ENCODE assay signal across 8 cellular contexts in genomic region chr7:100428199-100428966, GRCh38.
DNase-seq lines count a peak whose midpoint lies in the region; ATAC-seq and FAIRE-seq lines count a peak whose summit lies in the region.

ZCWPW1 (minus strand) TSS chr7:100428703; CDS start chr7:100420649, 8,054 bp downstream.

- ATAC-seq in GM19025 (IDR thresholded peaks at IDR 0.05; ENCODE audit: low read depth, unreplicated experiment): peak; percentile 38
- ATAC-seq in HG03280 (IDR thresholded peaks at IDR 0.05; ENCODE audit: unreplicated experiment): peak; percentile 51
- ATAC-seq in activated CD4-positive, CD25-positive, alpha-beta regulatory T cell treated with anti-CD3 and anti-CD28 coated beads, Interleukin-2, amount 50 U/mL, for 24 hours: peak; percentile 52 to 62

- peak; percentile 88 for FAIRE-seq in islet of Langerhans (lab: Jason Lieb, UNC)

- DNase-seq in AG08396 (ENCODE audit: low spot score) (peak; percentile 94), NCI-H345 treated with DMSO at 0.1 percent for 48 hours (lab: John Stamatoyannopoulos, UW; ENCODE audit: unreplicated experiment) (peak; percentile 94), cerebellar cortex (ENCODE audit: low spot score) (peak; percentile 98)
- DNase-seq in stimulated activated CD4-positive, alpha-beta T cell treated with anti-CD3 and anti-CD28 coated beads, Interleukin-12 subunit alpha, Interleukin-12 subunit beta, amount 100 ng/mL, for 24 hours (ENCODE audit: low read depth in 2 of 2): peak; percentile 94 to 98

Comparison
In these comparisons a context has a peak if more than half of its experiments do, and no peak if none do; other contexts are left out.
1. Peak in every context shown above with its lines: DNase-seq and ATAC-seq.